ENCODE assay signal across 11 cellular contexts in genomic region chr9:89387970-89388867, GRCh38.
A peak's percentile ranks its signal among the peaks of the same experiment; 100 is the strongest.
DNase-seq lines count a peak whose midpoint lies in the region; ATAC-seq and TF ChIP-seq lines count a peak whose summit lies in the region.
"Had no signal": no experiment of that assay in that cellular context is flagged by ENCODE, and none has a peak within 500 bp of the region (broad histone marks: within the 10 kb centered on the region; RNA-seq: fewer than 3 reads in every experiment).

No MANE protein-coding gene starts in this region.

- no peaks in the 10 kb centered on the region for H4K20me1 ChIP-seq in mammary epithelial cell (ENCODE audit: insufficient read depth, low read length)

- H3K36me3 ChIP-seq in mammary epithelial cell (ENCODE audit: insufficient read depth, low read length): no peaks in the 10 kb centered on the region
- H3K36me3 ChIP-seq in right lobe of liver: no peaks in the 10 kb centered on the region
- peaks cover 79% of the 10 kb centered on the region for H3K36me3 ChIP-seq in suprapubic skin

- TF ChIP-seq CTCF in mammary epithelial cell (conservative IDR thresholded peaks at IDR 0.05 in 1 of 2, IDR thresholded peaks at IDR 0.05 in 1 of 2; ENCODE audit: extremely low read depth in 1 of 2, insufficient read depth in 1 of 2, low read depth in 1 of 2, low read length in 2 of 2): no peak
- TF ChIP-seq CTCF in right lobe of liver (IDR thresholded peaks at IDR 0.05): no peak
- TF ChIP-seq CTCF in suprapubic skin (IDR thresholded peaks at IDR 0.05): no peak

- no TSS peak for BruUV-seq in mammary epithelial cell (replicated peaks; lab: Mats Ljungman, UMichigan)

- no peaks in the 10 kb centered on the region for H3K79me2 ChIP-seq in mammary epithelial cell (ENCODE audit: insufficient read depth, low read length)

- peak; percentile 64 to 68 for DNase-seq in Kasumi-1 (lab: John Stamatoyannopoulos, UW)
- peak; percentile 68 for DNase-seq in mammary epithelial cell
- DNase-seq in right lobe of liver: peak; percentile 70 to 82 (median 79)
- DNase-seq in suprapubic skin (ENCODE audit: low spot score in 2 of 2): peak; percentile 86 to 88
- no peak for DNase-seq in NCI-H2081 (lab: John Stamatoyannopoulos, UW)
- DNase-seq: activated CD4-positive, alpha-beta T cell treated with anti-CD3 and anti-CD28 coated beads for 48 hours; glutamatergic neuron had no signal

- H3K4me3 ChIP-seq in mammary epithelial cell (replicated peaks in 1 of 3; ENCODE audit: insufficient read depth in 1 of 3, low read depth in 2 of 3, low read length in 3 of 3) (no peak overlapping the region), right lobe of liver (no peak overlapping the region), suprapubic skin (no peak overlapping the region)

- H3K27ac ChIP-seq in mammary epithelial cell (ENCODE audit: insufficient read depth, low read depth, low read length) (no peak overlapping the region), right lobe of liver (peak overlapping the region; percentile 63 to 85 (median 70)), suprapubic skin (peak overlapping the region; percentile 47)
- H3K27ac ChIP-seq: KMS-11 had no signal

- H3K4me1 ChIP-seq in mammary epithelial cell (ENCODE audit: insufficient read depth, low read length) (peaks cover 19% of the 10 kb centered on the region), right lobe of liver (peaks cover 0 to 40% (median 16%) of the 10 kb centered on the region in 4 donors), suprapubic skin (peaks cover 37% of the 10 kb centered on the region)

- peak; percentile 67 to 77 (median 70) for ATAC-seq in right lobe of liver
- no peak for ATAC-seq in HG03439 (IDR thresholded peaks at IDR 0.05; ENCODE audit: unreplicated experiment)
- ATAC-seq in GM21717 (IDR thresholded peaks at IDR 0.05; ENCODE audit: unreplicated experiment): no peak
- ATAC-seq in GM18498 (IDR thresholded peaks at IDR 0.05; ENCODE audit: unreplicated experiment): no peak

- 81% methylated on average over 14 of the region's 20 CpGs for WGBS in mammary epithelial cell (ENCODE audit: low coverage, missing lambda C conversion rate)
- WGBS in right lobe of liver (ENCODE audit: insufficient coverage, low coverage, low lambda C conversion rate, missing lambda C conversion rate): 18% methylated on average over 4 of the region's 20 CpGs
- 46% methylated on average over 4 of the region's 20 CpGs for WGBS in suprapubic skin

- H3K9me3 ChIP-seq in mammary epithelial cell (replicated peaks; ENCODE audit: insufficient read depth, low read length) (no peaks in the 10 kb centered on the region), right lobe of liver (no peaks in the 10 kb centered on the region), suprapubic skin (no peaks in the 10 kb centered on the region)

- TF ChIP-seq POLR2A in right lobe of liver (IDR thresholded peaks at IDR 0.05) (no peak), suprapubic skin (IDR thresholded peaks at IDR 0.05) (no peak)

- CTCF ChIA-PET in mammary epithelial cell (lab: Charles Lee; ENCODE audit: low non-redundant PET): interaction anchor here (0.7 kb wide), 1 partner anchor 13 kb away, joined by 3 read pairs; no protein-coding TSS in a partner anchor

- intact Hi-C loops in mammary epithelial cell (cut with micrococcal nuclease) (no loop called here), right lobe of liver (cut with DNase I) (no loop called here)

- dilution Hi-C loops in mammary epithelial cell (cut with HindIII; ENCODE audit: low sequenced_read_pairs): no loop called here

- no peak overlapping the region for H3K9ac ChIP-seq in mammary epithelial cell (ENCODE audit: insufficient read depth, low read length)
- H3K9ac ChIP-seq: KMS-11 had no signal

- TF ChIP-seq EP300 in suprapubic skin (IDR thresholded peaks at IDR 0.05): no peak

- H3K27me3 ChIP-seq in mammary epithelial cell (ENCODE audit: insufficient read depth, low read length) (no peaks in the 10 kb centered on the region), right lobe of liver (no peaks in the 10 kb centered on the region), suprapubic skin (no peaks in the 10 kb centered on the region)

- no peak overlapping the region for H2AFZ ChIP-seq in mammary epithelial cell (ENCODE audit: low read depth, low read length)

- in situ Hi-C loops in mammary epithelial cell (cut with MboI; ENCODE audit: low sequenced_read_pairs in 2 of 2): no loop called here

- H3K4me2 ChIP-seq in mammary epithelial cell (ENCODE audit: insufficient read depth, low read depth, low read length): no peak overlapping the region
- H3K4me2 ChIP-seq: KMS-11 had no signal

Comparison
In these comparisons a context has a peak if more than half of its experiments do, and no peak if none do; other contexts are left out.
1. DNase-seq: peak in Kasumi-1 (2 of 2), mammary epithelial cell (single experiment), right lobe of liver (3 of 3) and suprapubic skin (2 of 2); none in NCI-H2081 (0 of 2).
2. ATAC-seq: peak in right lobe of liver (4 of 4); none in HG03439 (single experiment), GM21717 (single experiment) and GM18498 (single experiment).